ENCODE assay signal across 8 cellular contexts in the genomic region with DNA sequence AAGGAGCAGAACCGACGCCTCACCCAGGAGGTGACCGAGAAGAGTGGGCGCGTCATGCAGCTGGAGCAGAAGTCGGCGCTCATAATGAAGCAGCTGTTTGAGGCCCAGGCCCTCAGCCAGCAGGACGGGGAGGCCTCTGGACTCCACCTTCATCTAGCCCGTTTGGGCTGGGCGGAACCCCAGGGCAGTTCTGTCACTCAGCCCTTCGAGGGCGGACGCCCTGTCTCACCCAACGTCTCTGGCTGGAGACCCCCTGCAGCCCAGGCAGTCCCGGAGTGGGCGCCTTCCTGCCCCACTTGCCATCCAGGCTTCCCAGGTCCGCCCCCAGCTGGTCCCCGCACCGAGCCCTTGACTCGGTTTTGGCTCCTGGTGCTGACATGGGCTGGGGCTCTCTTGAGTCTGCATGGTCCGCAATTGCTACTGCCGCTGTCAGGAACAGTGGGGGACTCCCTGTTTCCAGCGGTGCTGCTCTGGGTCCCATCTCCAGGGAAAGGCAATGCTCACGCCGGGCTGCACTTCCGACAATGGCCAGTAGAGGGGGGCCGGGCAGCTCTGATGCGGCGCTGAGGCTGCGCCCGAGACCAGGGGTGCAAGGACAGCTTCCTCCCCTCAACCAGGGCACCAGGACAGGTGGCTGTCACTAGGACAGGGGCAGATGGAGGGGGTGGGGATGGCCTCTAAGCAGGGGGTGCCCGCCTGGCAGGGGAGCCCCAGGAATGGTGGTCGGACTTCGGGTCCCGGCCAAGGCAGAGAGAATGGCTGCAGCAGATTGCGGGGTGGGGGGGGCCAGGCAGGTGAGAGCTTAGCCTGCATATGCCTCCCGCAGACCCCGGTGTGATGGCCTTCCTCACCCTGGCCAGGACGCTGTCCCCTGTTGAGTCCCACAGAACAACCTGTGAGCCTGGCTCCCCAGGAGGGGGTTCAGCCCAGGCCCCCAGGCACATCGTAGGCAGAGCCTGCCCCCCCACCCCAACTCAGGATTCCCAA.
DNase-seq lines count a peak whose midpoint lies in the region; ATAC-seq, FAIRE-seq and TF ChIP-seq lines count a peak whose summit lies in the region.

No MANE protein-coding gene starts in this region.

- no peaks in the 10 kb centered on the region for H3K27me3 Mint-ChIP-seq in activated B cell treated with CpG ODN at 0.5 μM for 24 hours

- H3K4me3 ChIP-seq in breast epithelium (peak overlapping the region in 2 of 3 donors; percentile 28 to 54), kidney (ENCODE audit: low read length in 2 of 2) (no peak overlapping the region)

- POLR2A ChIA-PET in activated B cell treated with CpG ODN at 0.5 μM for 24 hours (lab: Charles Lee), result interaction anchor here (0.8 to 1.9 kb wide), 4 partner anchors 70 to 287 kb away, joined by 4 to 8 read pairs (median 6); no protein-coding TSS in a partner anchor

- H3K4me1 ChIP-seq in breast epithelium, result no peaks in the 10 kb centered on the region
- H3K4me1 ChIP-seq in kidney (ENCODE audit: control insufficient read depth in 1 of 2, insufficient read depth in 1 of 2, low read depth in 1 of 2, low read length in 2 of 2), result no peaks in the 10 kb centered on the region

- H3K9me3 Mint-ChIP-seq in activated B cell treated with CpG ODN at 0.5 μM for 24 hours, result no peaks in the 10 kb centered on the region

- ATAC-seq in GM19043 (IDR thresholded peaks at IDR 0.05; ENCODE audit: low read depth, unreplicated experiment) (peak; percentile 68), activated B cell treated with CpG ODN at 0.5 μM for 24 hours (ENCODE audit: low read depth) (peak; percentile 93), HG03457 (IDR thresholded peaks at IDR 0.05; ENCODE audit: unreplicated experiment) (no peak)

- H3K4me3 Mint-ChIP-seq in activated B cell treated with CpG ODN at 0.5 μM for 24 hours, result no peak overlapping the region

- CTCF ChIA-PET in activated B cell treated with CpG ODN at 0.5 μM for 24 hours (lab: Charles Lee), result interaction anchor here (0.8 to 1.7 kb wide), 12 partner anchors 15 to 442 kb away, joined by 3 to 7 read pairs (median 4); partner anchors contain the start of genes KCTD7 and RABGEF1

- H3K27ac ChIP-seq in breast epithelium, result peak overlapping the region in 1 of 2 donors; percentile 63
- no peak overlapping the region for H3K27ac ChIP-seq in kidney (ENCODE audit: low read depth in 2 of 2, low read length in 2 of 2)

- peaks cover 3% of the 10 kb centered on the region for H3K4me1 Mint-ChIP-seq in activated B cell treated with CpG ODN at 0.5 μM for 24 hours

- no peak for TF ChIP-seq POLR2A in breast epithelium (IDR thresholded peaks at IDR 0.05)

- DNase-seq in AG08395 (ENCODE audit: low spot score) (peak; percentile 72), LoVo (ENCODE audit: low spot score) (peak; percentile 42), activated B cell treated with CpG ODN at 0.5 μM for 24 hours (peak; percentile 73), breast epithelium (ENCODE audit: low spot score in 2 of 2) (peak; percentile 32 to 72), kidney (peak; percentile 85)
- peak; percentile 70 to 75 for DNase-seq in stimulated activated CD4-positive, alpha-beta T cell treated with anti-CD3 and anti-CD28 coated beads, Interleukin-1b, Interleukin-23, amount 100 ng/mL, for 4 hours (ENCODE audit: low read depth in 2 of 2)

- H3K36me3 ChIP-seq in breast epithelium (no peaks in the 10 kb centered on the region), kidney (ENCODE audit: control insufficient read depth in 1 of 2, insufficient read depth in 2 of 2, low read length in 2 of 2) (peaks cover 6 to 12% of the 10 kb centered on the region in 2 donors)

- TF ChIP-seq CTCF in activated B cell treated with CpG ODN at 0.5 μM for 24 hours (IDR thresholded peaks at IDR 0.05) (peak; percentile 50), breast epithelium (IDR thresholded peaks at IDR 0.05) (peak; percentile 91 to 94 (median 91)), kidney (IDR thresholded peaks at IDR 0.05; ENCODE audit: borderline replicate concordance, extremely low read depth, insufficient read depth) (peak; percentile 90)

- H3K36me3 Mint-ChIP-seq in activated B cell treated with CpG ODN at 0.5 μM for 24 hours (ENCODE audit: low read depth), result peaks cover 46% of the 10 kb centered on the region

- no peaks in the 10 kb centered on the region for H3K27me3 ChIP-seq in breast epithelium

- intact Hi-C loops in activated B cell treated with CpG ODN at 0.5 μM for 24 hours (cut with micrococcal nuclease) (loop anchor here (1.0 to 2.0 kb wide), 6 partner anchors 71 to 444 kb away; partner anchors contain the start of gene KCTD7), breast epithelium (cut with DNase I; ENCODE audit: low total_unique reads) (no loop called here), kidney (cut with DNase I) (no loop called here)

- H3K9me3 ChIP-seq in breast epithelium (no peaks in the 10 kb centered on the region), kidney (ENCODE audit: control insufficient read depth in 1 of 2, low read length in 2 of 2) (no peaks in the 10 kb centered on the region)

- no peak for FAIRE-seq in kidney (lab: Jason Lieb, UNC)

- no peak overlapping the region for H3K9ac ChIP-seq in kidney (ENCODE audit: low read length in 2 of 2)

- H3K27ac Mint-ChIP-seq in activated B cell treated with CpG ODN at 0.5 μM for 24 hours, result no peak overlapping the region

Comparison
In these comparisons a context has a peak if more than half of its experiments do, and no peak if none do; other contexts are left out.
1. H3K4me3 ChIP-seq: peak in breast epithelium (2 of 3); none in kidney (0 of 2).
2. Peak in every context shown above with its lines, with median percentiles within 50 percentile points of each other: DNase-seq and CTCF ChIP-seq.